ENCODE assay signal across 30 cellular contexts in genomic region chr10:107548301-107548700, GRCh38.
DNase-seq lines count a peak whose midpoint lies in the region; ATAC-seq and TF ChIP-seq lines count a peak whose summit lies in the region.
"Had no signal": no experiment of that assay in that cellular context is flagged by ENCODE, and none has a peak within 500 bp of the region (broad histone marks: within the 10 kb centered on the region; RNA-seq: fewer than 3 reads in every experiment).

No MANE protein-coding gene starts in this region.

- H3K4me3 ChIP-seq in foreskin fibroblast (ENCODE audit: low read depth in 1 of 2, low read length in 2 of 2), result no peak overlapping the region
- H3K4me3 ChIP-seq: BLaER1 treated with 17β-estradiol and CSF1 and Interleukin-3, amounts not matched to agents 10 nM and 100 nM; cardiac muscle cell; lower lobe of right lung had no signal

- DNase-seq in G401 (ENCODE audit: low spot score) (peak; percentile 20), WTC11 (ENCODE audit: low spot score) (peak; percentile 29), foreskin fibroblast (peak; percentile 52), nucleus accumbens (lab: John Stamatoyannopoulos, UW) (peak in 32 of 56 donors; percentile 1 to 84 (median 50)), GM20000 (ENCODE audit: low spot score) (no peak), NCI-H2081 (lab: John Stamatoyannopoulos, UW) (no peak), T-helper 2 cell (no peak)
- no peak for DNase-seq in activated T-cell treated with anti-CD3 and anti-CD28 coated beads, Interleukin-2, amount 50 U/mL, for 1 hour
- DNase-seq: ACHN; activated CD4-positive, CD25-positive, alpha-beta regulatory T cell treated with anti-CD3 and anti-CD28 coated beads, Interleukin-2, amount 50 U/mL, for 72 hours; activated CD8-positive, alpha-beta T cell treated with anti-CD3 and anti-CD28 coated beads for 36 hours; activated gamma-delta T cell; activated T-cell treated with anti-CD3 and anti-CD28 coated beads for 4 hours; Caco-2; EL; HFFc6; Kasumi-1; kidney; lower lobe of right lung; NCI-H1048; NCI-H1930; NCI-H345; OCI-M1; right cardiac atrium; stimulated activated CD4-positive, alpha-beta T cell treated with anti-CD3 and anti-CD28 coated beads, Interleukin-15, amount 100 ng/mL, for 24 hours; stimulated activated CD8-positive, alpha-beta memory T cell treated with anti-CD3 and anti-CD28 coated beads, Interleukin-4, amount 100 ng/mL, for 48 hours had no signal

- peaks cover 40% of the 10 kb centered on the region for H3K4me1 Mint-ChIP-seq in WTC11

- H3K27me3 Mint-ChIP-seq in WTC11 (ENCODE audit: low read depth), result no peaks in the 10 kb centered on the region
- H3K27me3 Mint-ChIP-seq: activated CD8-positive, alpha-beta T cell treated with anti-CD3 and anti-CD28 coated beads for 36 hours had no signal

- TF ChIP-seq CTCF in WTC11 (IDR thresholded peaks at IDR 0.05), result no peak
- no peak for TF ChIP-seq CTCF in foreskin fibroblast (IDR thresholded peaks at IDR 0.05; ENCODE audit: low read depth, low read length)
- TF ChIP-seq CTCF in GM20000 (IDR thresholded peaks at IDR 0.05; ENCODE audit: extremely low read depth, missing control alignments), result no peak

- peak; percentile 94 for ATAC-seq in WTC11
- ATAC-seq: activated CD8-positive, alpha-beta T cell treated with anti-CD3 and anti-CD28 coated beads for 36 hours; lower lobe of right lung; right cardiac atrium; Right ventricle myocardium inferior had no signal

- POLR2A ChIA-PET in WTC11 (lab: Charles Lee), result no interaction called here

- in situ Hi-C loops in G401 (cut with HindIII; ENCODE audit: low sequenced_read_pairs), result no loop called here

- H3K36me3 Mint-ChIP-seq in WTC11, result peaks cover 15% of the 10 kb centered on the region
- H3K36me3 Mint-ChIP-seq: type B pancreatic cell had no signal

- CTCF ChIA-PET in WTC11 (lab: Charles Lee), result interaction anchor here (0.8 kb wide), 1 partner anchor 12 kb away, joined by 3 read pairs; no protein-coding TSS in a partner anchor

- H3K27ac Mint-ChIP-seq in WTC11, result peak overlapping the region; percentile 67
- H3K27ac Mint-ChIP-seq: activated CD8-positive, alpha-beta T cell treated with anti-CD3 and anti-CD28 coated beads for 36 hours; HFFc6; type B pancreatic cell had no signal

- H3K4me3 Mint-ChIP-seq in WTC11, result no peak overlapping the region; the same call in 1 of the 2 replicates
- H3K4me3 Mint-ChIP-seq: activated CD8-positive, alpha-beta T cell treated with anti-CD3 and anti-CD28 coated beads for 36 hours; HFFc6; type B pancreatic cell had no signal

- H3K9me3 Mint-ChIP-seq in WTC11, result peaks cover 21% of the 10 kb centered on the region

TF ChIP-seq in WTC11, 78 proteins besides CTCF, POLR2A, EP300 and RAD21:
- TF ChIP-seq HMGXB4 (CRISPR knock-in tag; IDR thresholded peaks at IDR 0.05) (no peak), ELF4 (CRISPR knock-in tag; IDR thresholded peaks at IDR 0.05; ENCODE audit: low read depth) (no peak), HMGA2 (CRISPR knock-in tag; IDR thresholded peaks at IDR 0.05) (no peak), NFATC4 (CRISPR knock-in tag; IDR thresholded peaks at IDR 0.05) (no peak), NR2C2 (CRISPR knock-in tag; IDR thresholded peaks at IDR 0.05) (no peak), ZNF317 (CRISPR knock-in tag; IDR thresholded peaks at IDR 0.05; ENCODE audit: borderline replicate concordance, low read depth) (no peak), GABPB1 (CRISPR knock-in tag; IDR thresholded peaks at IDR 0.05) (no peak), MLX (CRISPR knock-in tag; IDR thresholded peaks at IDR 0.05) (no peak)

Comparison
In these comparisons a context has a peak if more than half of its experiments do, and no peak if none do; other contexts are left out.
1. DNase-seq: peak in G401 (single experiment), WTC11 (single experiment), foreskin fibroblast (2 of 2) and nucleus accumbens (32 of 56); none in GM20000 (single experiment), NCI-H2081 (0 of 2), activated T-cell treated with anti-CD3 and anti-CD28 coated beads, Interleukin-2, amount 50 U/mL, for 1 hour (single experiment) and T-helper 2 cell (0 of 5).